ENCODE assay signal across 8 cellular contexts in the genomic region with DNA sequence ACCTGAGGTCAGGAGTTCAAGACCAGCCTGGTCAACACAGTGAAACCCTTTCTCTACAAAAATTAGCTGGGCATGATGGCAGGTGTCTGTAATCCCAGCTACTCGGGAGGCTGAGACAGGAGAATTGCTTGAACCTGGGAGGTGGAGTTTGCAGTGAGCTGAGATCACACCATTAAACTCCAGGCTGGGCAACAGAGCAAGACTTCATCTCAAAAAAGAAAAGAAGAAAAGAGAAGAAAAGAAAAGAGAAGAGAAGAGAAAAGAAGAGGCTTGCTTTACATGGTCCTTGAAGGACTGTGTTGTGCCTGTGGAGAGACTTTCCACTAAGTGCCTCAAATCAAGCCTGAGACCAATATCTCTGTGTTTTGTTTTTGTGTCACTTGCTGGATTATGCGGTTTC. TPM values are rescaled to one million over a fixed set of nuclear protein-coding genes. Genes with fewer than 3 reads are reported as not detected.
A peak's percentile ranks its signal among the peaks of the same experiment; 100 is the strongest.
DNase-seq lines count a peak whose midpoint lies in the region; ATAC-seq and TF ChIP-seq lines count a peak whose summit lies in the region.
"Not testable (repeated sequence)": the region's sequence is repeated elsewhere in the genome, so short reads cannot be mapped to it uniquely, and the experiment has no call there.

No MANE protein-coding gene starts in this region.

- peak; percentile 4 for ATAC-seq in HG02870 (IDR thresholded peaks at IDR 0.05; ENCODE audit: unreplicated experiment)
- ATAC-seq in activated T-helper 17 cell treated with anti-CD3 and anti-CD28 coated beads, Interleukin-2, amount 50 U/mL, for 72 hours (replicated peaks) = peak; percentile 22
- not testable (repeated sequence) for ATAC-seq in activated naive CD8-positive, alpha-beta T cell treated with anti-CD3 and anti-CD28 coated beads, Interleukin-2, amount 50 U/mL, for 24 hours; memory B cell (ENCODE audit: low read depth)

- H3K9me3 ChIP-seq in BLaER1 treated with 17β-estradiol and CSF1 and Interleukin-3, amounts not matched to agents 10 nM and 100 nM (replicated peaks in 1 of 11) = peaks cover 13 to 29% (median 17%) of the 10 kb centered on the region in 11 experiments
- H3K9me3 ChIP-seq in OCI-LY7 (ENCODE audit: low read length) = peaks cover 13% of the 10 kb centered on the region

- not testable (repeated sequence) for H4K20me1 ChIP-seq in BLaER1 treated with 17β-estradiol and CSF1 and Interleukin-3, amounts not matched to agents 10 nM and 100 nM; OCI-LY7 (ENCODE audit: insufficient read depth, low read length)

- H2AFZ ChIP-seq in OCI-LY7 (ENCODE audit: low read length) = peak overlapping the region; percentile 43; the same call in 1 of the 2 replicates

- intact Hi-C loops in OCI-LY7 (cut with micrococcal nuclease; ENCODE audit: unreplicated experiment) = not testable (repeated sequence)
- intact Hi-C loops in activated CD4-positive, alpha-beta T cell treated with anti-CD3 and anti-CD28 coated beads, Interleukin-2, amount 10 ng/mL, durations not matched to agents 24 days and 14 days (cut with micrococcal nuclease) = loop anchor here (1.0 to 2.0 kb wide), 4 partner anchors 14 to 40 kb away; no protein-coding TSS in a partner anchor

- CTCF ChIA-PET in OCI-LY7 (lab: Charles Lee; ENCODE audit: unreplicated experiment) = interaction anchor here (0.9 kb wide), 1 partner anchor 10 kb away, joined by 3 read pairs; no protein-coding TSS in a partner anchor

- H3K9ac ChIP-seq in BLaER1 treated with 17β-estradiol and CSF1 and Interleukin-3, amounts not matched to agents 10 nM and 100 nM = peak overlapping the region in 3 of 11 experiments; percentile 31 to 65 (median 64); a peak in 4 of 22 replicates

- not testable (repeated sequence) for TF ChIP-seq CTCF in OCI-LY7 (conservative IDR thresholded peaks at IDR 0.05; ENCODE audit: low read length)

- not testable (repeated sequence) for H3K27me3 Mint-ChIP-seq in activated CD4-positive, alpha-beta T cell treated with anti-CD3 and anti-CD28 coated beads, Interleukin-2, amount 10 ng/mL, durations not matched to agents 24 days and 14 days; activated naive CD8-positive, alpha-beta T cell treated with anti-CD3 and anti-CD28 coated beads, Interleukin-2, amount 50 U/mL, for 24 hours; memory B cell
- H3K27me3 Mint-ChIP-seq in activated T-helper 17 cell treated with anti-CD3 and anti-CD28 coated beads, Interleukin-2, amount 50 U/mL, for 72 hours = peaks cover 13% of the 10 kb centered on the region
- H3K27me3 Mint-ChIP-seq in stimulated activated naive CD8-positive, alpha-beta T cell treated with anti-CD3 and anti-CD28 coated beads, Interleukin-15, Interleukin-2, amounts not matched to agents 100 ng/mL and 50 ng/mL, for 24 hours = peaks cover 14% of the 10 kb centered on the region

- peak overlapping the region; percentile 90 for H3K27ac Mint-ChIP-seq in activated CD4-positive, alpha-beta T cell treated with anti-CD3 and anti-CD28 coated beads, Interleukin-2, amount 10 ng/mL, durations not matched to agents 24 days and 14 days
- peak overlapping the region; percentile 73 for H3K27ac Mint-ChIP-seq in activated T-helper 17 cell treated with anti-CD3 and anti-CD28 coated beads, Interleukin-2, amount 50 U/mL, for 72 hours
- H3K27ac Mint-ChIP-seq in activated naive CD8-positive, alpha-beta T cell treated with anti-CD3 and anti-CD28 coated beads, Interleukin-2, amount 50 U/mL, for 24 hours = peak overlapping the region; percentile 92
- H3K27ac Mint-ChIP-seq in memory B cell = peak overlapping the region; percentile 97
- peak overlapping the region; percentile 89 for H3K27ac Mint-ChIP-seq in stimulated activated naive CD8-positive, alpha-beta T cell treated with anti-CD3 and anti-CD28 coated beads, Interleukin-15, Interleukin-2, amounts not matched to agents 100 ng/mL and 50 ng/mL, for 24 hours

- not testable (repeated sequence) for H3K9me2 ChIP-seq in OCI-LY7 (ENCODE audit: insufficient read depth, low read length)

- H3K79me2 ChIP-seq in OCI-LY7 (ENCODE audit: insufficient read depth, low read depth, low read length) = not testable (repeated sequence)

- not testable (repeated sequence) for H3K36me3 Mint-ChIP-seq in activated CD4-positive, alpha-beta T cell treated with anti-CD3 and anti-CD28 coated beads, Interleukin-2, amount 10 ng/mL, durations not matched to agents 24 days and 14 days (ENCODE audit: low read depth); activated T-helper 17 cell treated with anti-CD3 and anti-CD28 coated beads, Interleukin-2, amount 50 U/mL, for 72 hours (ENCODE audit: low read depth); activated naive CD8-positive, alpha-beta T cell treated with anti-CD3 and anti-CD28 coated beads, Interleukin-2, amount 50 U/mL, for 24 hours (ENCODE audit: low read depth); memory B cell
- peaks cover 14% of the 10 kb centered on the region for H3K36me3 Mint-ChIP-seq in stimulated activated naive CD8-positive, alpha-beta T cell treated with anti-CD3 and anti-CD28 coated beads, Interleukin-15, Interleukin-2, amounts not matched to agents 100 ng/mL and 50 ng/mL, for 24 hours (ENCODE audit: low read depth)

- not testable (repeated sequence) for H3K27me3 ChIP-seq in BLaER1 treated with 17β-estradiol and CSF1 and Interleukin-3, amounts not matched to agents 10 nM and 100 nM

- DNase-seq in OCI-LY7 (ENCODE audit: low spot score); activated CD4-positive, alpha-beta T cell treated with anti-CD3 and anti-CD28 coated beads, Interleukin-2, amount 10 ng/mL, durations not matched to agents 24 days and 14 days; activated naive CD8-positive, alpha-beta T cell treated with anti-CD3 and anti-CD28 coated beads, Interleukin-2, amount 50 U/mL, for 24 hours; memory B cell (ENCODE audit: low spot score in 2 of 2): not testable (repeated sequence)

- BruUV-seq in OCI-LY7 (replicated peaks; lab: Mats Ljungman, UMichigan) = not testable (repeated sequence)

- H3K4me1 Mint-ChIP-seq in activated CD4-positive, alpha-beta T cell treated with anti-CD3 and anti-CD28 coated beads, Interleukin-2, amount 10 ng/mL, durations not matched to agents 24 days and 14 days = peaks cover 28% of the 10 kb centered on the region
- H3K4me1 Mint-ChIP-seq in activated T-helper 17 cell treated with anti-CD3 and anti-CD28 coated beads, Interleukin-2, amount 50 U/mL, for 72 hours = peaks cover 32% of the 10 kb centered on the region
- H3K4me1 Mint-ChIP-seq in activated naive CD8-positive, alpha-beta T cell treated with anti-CD3 and anti-CD28 coated beads, Interleukin-2, amount 50 U/mL, for 24 hours = peaks cover 36% of the 10 kb centered on the region
- H3K4me1 Mint-ChIP-seq in memory B cell = peaks cover 35% of the 10 kb centered on the region
- peaks cover 35% of the 10 kb centered on the region for H3K4me1 Mint-ChIP-seq in stimulated activated naive CD8-positive, alpha-beta T cell treated with anti-CD3 and anti-CD28 coated beads, Interleukin-15, Interleukin-2, amounts not matched to agents 100 ng/mL and 50 ng/mL, for 24 hours (ENCODE audit: low read depth)

- POLR2A ChIA-PET in OCI-LY7 (lab: Charles Lee) = interaction anchor here (2.2 to 3.0 kb wide), 3 partner anchors 10 to 26 kb away, joined by 7 to 21 read pairs (median 18); a partner anchor contains a TSS

- H3K27ac ChIP-seq in BLaER1 treated with 17β-estradiol and CSF1 and Interleukin-3, amounts not matched to agents 10 nM and 100 nM = peak overlapping the region in 4 of 11 experiments; percentile 32 to 73 (median 62); a peak in 6 of 22 replicates
- H3K27ac ChIP-seq in OCI-LY7 (ENCODE audit: low read depth, low read length, poor library complexity, severe bottlenecking) = not testable (repeated sequence)

- H3K4me2 ChIP-seq in BLaER1 treated with 17β-estradiol and CSF1 and Interleukin-3, amounts not matched to agents 10 nM and 100 nM = peak overlapping the region; percentile 65 to 87 (median 76); a peak in 21 of 22 replicates
- H3K4me2 ChIP-seq in OCI-LY7 (ENCODE audit: low read length) = peak overlapping the region; percentile 80

- H3K4me3 Mint-ChIP-seq in activated CD4-positive, alpha-beta T cell treated with anti-CD3 and anti-CD28 coated beads, Interleukin-2, amount 10 ng/mL, durations not matched to agents 24 days and 14 days = peak overlapping the region; percentile 33
- H3K4me3 Mint-ChIP-seq in activated T-helper 17 cell treated with anti-CD3 and anti-CD28 coated beads, Interleukin-2, amount 50 U/mL, for 72 hours = peak overlapping the region; percentile 72
- H3K4me3 Mint-ChIP-seq in activated naive CD8-positive, alpha-beta T cell treated with anti-CD3 and anti-CD28 coated beads, Interleukin-2, amount 50 U/mL, for 24 hours = peak overlapping the region; percentile 64
- H3K4me3 Mint-ChIP-seq in memory B cell = peak overlapping the region; percentile 55
- H3K4me3 Mint-ChIP-seq in stimulated activated naive CD8-positive, alpha-beta T cell treated with anti-CD3 and anti-CD28 coated beads, Interleukin-15, Interleukin-2, amounts not matched to agents 100 ng/mL and 50 ng/mL, for 24 hours = peak overlapping the region; percentile 71

- not testable (repeated sequence) for H3K36me3 ChIP-seq in BLaER1 treated with 17β-estradiol and CSF1 and Interleukin-3, amounts not matched to agents 10 nM and 100 nM
- H3K36me3 ChIP-seq in OCI-LY7 (ENCODE audit: insufficient read depth, low read length) = peaks cover 10% of the 10 kb centered on the region; the same call in 1 of the 2 replicates

- not testable (repeated sequence) for H3K4me3 ChIP-seq in BLaER1 treated with 17β-estradiol and CSF1 and Interleukin-3, amounts not matched to agents 10 nM and 100 nM
- H3K4me3 ChIP-seq in OCI-LY7 (ENCODE audit: low read depth, low read length, poor library complexity, severe bottlenecking) = peak overlapping the region; percentile 39

- peaks cover 21 to 35% (median 27%) of the 10 kb centered on the region in 10 experiments for H3K4me1 ChIP-seq in BLaER1 treated with 17β-estradiol and CSF1 and Interleukin-3, amounts not matched to agents 10 nM and 100 nM
- H3K4me1 ChIP-seq in OCI-LY7 (ENCODE audit: insufficient read depth, low read length, poor library complexity, severe bottlenecking) = peaks cover 31% of the 10 kb centered on the region

- not testable (repeated sequence) for H3K9me3 Mint-ChIP-seq in activated CD4-positive, alpha-beta T cell treated with anti-CD3 and anti-CD28 coated beads, Interleukin-2, amount 10 ng/mL, durations not matched to agents 24 days and 14 days; activated T-helper 17 cell treated with anti-CD3 and anti-CD28 coated beads, Interleukin-2, amount 50 U/mL, for 72 hours; memory B cell
- peaks cover 21% of the 10 kb centered on the region for H3K9me3 Mint-ChIP-seq in activated naive CD8-positive, alpha-beta T cell treated with anti-CD3 and anti-CD28 coated beads, Interleukin-2, amount 50 U/mL, for 24 hours
- peaks cover 22% of the 10 kb centered on the region for H3K9me3 Mint-ChIP-seq in stimulated activated naive CD8-positive, alpha-beta T cell treated with anti-CD3 and anti-CD28 coated beads, Interleukin-15, Interleukin-2, amounts not matched to agents 100 ng/mL and 50 ng/mL, for 24 hours

RNA-seq across cellular contexts. Expression of a gene that starts 9.5 kb away (rescaled TPM):
- 26.2 and 29.7 TPM in 2 replicates for total RNA-seq in OCI-LY7 (2014; rRNA removed; shearing (Covaris generic))
- total RNA-seq in OCI-LY7 (2022) = 12.1 and 15.0 TPM in 2 replicates
- 80.2 and 84.8 TPM in 2 replicates for total RNA-seq in activated CD4-positive, alpha-beta T cell treated with anti-CD3 and anti-CD28 coated beads, Interleukin-2, amount 10 ng/mL, durations not matched to agents 24 days and 14 days
- 10 to 100 TPM; 12.3 to 14.9 TPM for total RNA-seq in activated T-helper 17 cell treated with anti-CD3 and anti-CD28 coated beads, Interleukin-2, amount 50 U/mL, for 72 hours
